In the genomic region with DNA sequence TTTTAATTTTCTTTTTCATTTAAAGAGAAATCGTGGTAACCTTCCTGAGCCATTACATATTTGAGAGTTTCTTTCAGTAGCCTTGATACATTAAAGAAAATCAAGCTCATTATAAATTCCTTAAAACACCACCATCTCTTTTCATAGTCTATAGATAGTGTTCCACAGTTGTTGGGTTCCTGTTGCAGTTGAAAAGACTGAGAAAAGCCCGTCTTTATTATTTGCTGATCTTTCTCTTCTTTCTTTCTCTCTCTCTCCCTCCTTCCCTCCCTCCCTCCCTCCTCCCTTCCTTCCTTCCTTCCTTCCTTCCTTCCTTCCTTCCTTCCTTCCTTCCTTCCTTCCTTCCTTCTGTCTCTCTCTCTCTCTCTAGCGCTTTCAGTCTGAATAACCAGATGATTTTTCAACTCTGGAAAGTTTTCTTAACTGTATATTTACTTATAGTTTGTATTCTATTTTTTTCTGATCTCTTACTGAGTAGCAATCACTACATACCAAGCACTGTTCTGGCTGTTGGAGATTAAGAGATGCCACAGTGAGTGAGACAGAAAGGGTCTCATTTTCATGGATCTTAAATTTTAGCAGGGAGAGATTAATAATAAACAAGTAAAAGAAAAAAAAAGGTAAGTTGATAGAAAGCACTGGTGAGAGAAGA, we compare ENCODE assay signal across 8 cellular contexts.
"Had no signal": no experiment of that assay in that cellular context is flagged by ENCODE, and none has a peak within 500 bp of the region (broad histone marks: within the 10 kb centered on the region; RNA-seq: fewer than 3 reads in every experiment).

No MANE protein-coding gene starts in this region.

- H3K4me1 ChIP-seq: HAP-1 had no signal

- H3K9ac ChIP-seq: KMS-11 had no signal

- ATAC-seq: GM23338, HCT116 had no signal

- DNase-seq: H7, HFFc6, Karpas-422 had no signal

- FAIRE-seq: HTR-8/SVneo had no signal

- H3K36me3 ChIP-seq: HAP-1 had no signal

- H3K9me3 ChIP-seq: HAP-1 had no signal

- H3K27ac ChIP-seq: KMS-11 had no signal

- H3K4me3 ChIP-seq: GM23338, HAP-1 had no signal

- H2AFZ ChIP-seq: GM23338 had no signal

- H3K4me2 ChIP-seq: GM23338, KMS-11 had no signal
